Comparison of ENCODE assay signal across 21 cellular contexts in the genomic region with DNA sequence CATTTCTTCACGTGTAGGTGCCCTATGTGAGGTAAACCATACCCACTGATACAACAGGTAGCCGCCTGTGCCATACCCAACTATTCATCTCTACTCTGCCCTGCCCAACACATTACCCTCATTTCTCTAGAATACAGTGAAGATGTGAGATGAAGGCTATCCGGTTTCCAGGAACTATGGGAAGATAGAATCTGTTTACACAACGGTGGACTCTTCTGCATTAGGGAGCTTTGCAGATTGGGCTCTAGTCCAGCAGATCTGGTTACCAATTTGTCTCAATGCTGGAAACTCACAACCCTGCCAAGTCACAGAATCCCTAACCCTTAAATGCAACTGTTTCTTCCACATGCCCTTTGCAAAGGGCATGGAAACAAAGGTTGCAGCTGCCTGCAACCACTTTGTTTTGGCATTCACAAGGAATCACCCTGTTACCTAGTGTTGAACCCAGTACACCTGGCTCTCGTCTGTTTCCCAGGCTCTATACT. TPM values are rescaled to one million over a fixed set of nuclear protein-coding genes. Genes with fewer than 3 reads are reported as not detected.
A peak's percentile ranks its signal among the peaks of the same experiment; 100 is the strongest.
DNase-seq lines count a peak whose midpoint lies in the region; ATAC-seq, FAIRE-seq and TF ChIP-seq lines count a peak whose summit lies in the region.
"Had no signal": no experiment of that assay in that cellular context is flagged by ENCODE, and none has a peak within 500 bp of the region (broad histone marks: within the 10 kb centered on the region; RNA-seq: fewer than 3 reads in every experiment).

No MANE protein-coding gene starts in this region.

- TF ChIP-seq CTCF in K562 (IDR thresholded peaks at IDR 0.05 in 2 of 3, conservative IDR thresholded peaks at IDR 0.05 in 1 of 3; ENCODE audit: insufficient read depth in 2 of 3, low read depth in 1 of 3, low read length in 3 of 3) = no peak
- no peak for TF ChIP-seq CTCF in gastrocnemius medialis (IDR thresholded peaks at IDR 0.05 in 4 of 5, conservative IDR thresholded peaks at IDR 0.05 in 1 of 5)
- TF ChIP-seq CTCF in hepatocyte (IDR thresholded peaks at IDR 0.05; ENCODE audit: poor library complexity) = no peak

- H3K79me2 ChIP-seq in K562 (ENCODE audit: control insufficient read depth, insufficient read depth, low read length) (no peaks in the 10 kb centered on the region; the same call in 1 of the 3 replicates), hepatocyte (peaks cover 4% of the 10 kb centered on the region)

- H3K9me2 ChIP-seq in hepatocyte (replicated peaks; ENCODE audit: insufficient read depth) = no peaks in the 10 kb centered on the region

- peak overlapping the region; percentile 53 for H3K4me2 ChIP-seq in K562 (ENCODE audit: insufficient read depth, low read length)
- no peak overlapping the region for H3K4me2 ChIP-seq in hepatocyte

- H4K20me1 ChIP-seq in K562 (replicated peaks; ENCODE audit: control insufficient read depth, insufficient read depth, low read length) (no peaks in the 10 kb centered on the region), hepatocyte (ENCODE audit: insufficient read depth, poor library complexity, severe bottlenecking) (no peaks in the 10 kb centered on the region)

- H3K4me3 ChIP-seq in K562 = no peak overlapping the region
- H3K4me3 ChIP-seq in gastrocnemius medialis = peak overlapping the region in 1 of 4 donors; percentile 7
- no peak overlapping the region for H3K4me3 ChIP-seq in hepatocyte
- H3K4me3 ChIP-seq: GM12878, thyroid gland had no signal

- H3K9me3 ChIP-seq in K562 (replicated peaks; ENCODE audit: control insufficient read depth, insufficient read depth, low read depth, low read length) = no peaks in the 10 kb centered on the region
- H3K9me3 ChIP-seq in gastrocnemius medialis = no peaks in the 10 kb centered on the region
- no peaks in the 10 kb centered on the region for H3K9me3 ChIP-seq in hepatocyte (ENCODE audit: low read depth)
- H3K9me3 ChIP-seq: thyroid gland had no signal

- peak; percentile 66 for ATAC-seq in K562
- ATAC-seq in gastrocnemius medialis = no peak
- ATAC-seq in HG02610 (IDR thresholded peaks at IDR 0.05; ENCODE audit: unreplicated experiment) = no peak
- ATAC-seq in HG03135 (IDR thresholded peaks at IDR 0.05; ENCODE audit: unreplicated experiment) = no peak
- ATAC-seq: activated naive CD4-positive, alpha-beta T cell treated with anti-CD3 and anti-CD28 coated beads, Interleukin-2, amount 50 U/mL, for 72 hours; activated T-helper 17 cell treated with anti-CD3 and anti-CD28 coated beads, Interleukin-2, amount 50 U/mL, for 72 hours; GM12878 had no signal

- H3K27ac ChIP-seq in K562 (ENCODE audit: extremely low read depth, low read depth, low read length) (peak overlapping the region; percentile 43; the same call in 1 of the 3 replicates), gastrocnemius medialis (peak overlapping the region; percentile 51 to 71 (median 57)), hepatocyte (no peak overlapping the region)
- H3K27ac ChIP-seq: thyroid gland had no signal

- intact Hi-C loops in K562 (cut with micrococcal nuclease) (no loop called here), gastrocnemius medialis (cut with DNase I; ENCODE audit: low total_unique reads) (loop anchor here (5.0 to 10.0 kb wide), 2 partner anchors 67 to 420 kb away; partner anchors contain the start of gene NFXL1)

- no peaks in the 10 kb centered on the region for H3K27me3 ChIP-seq in K562 (ENCODE audit: control insufficient read depth in 2 of 2, insufficient read depth in 2 of 2, low read length in 2 of 2)
- H3K27me3 ChIP-seq in gastrocnemius medialis = no peaks in the 10 kb centered on the region
- no peaks in the 10 kb centered on the region for H3K27me3 ChIP-seq in hepatocyte
- H3K27me3 ChIP-seq: thyroid gland had no signal

- H3K36me3 ChIP-seq in K562 (ENCODE audit: control insufficient read depth, insufficient read depth, low read length) (no peaks in the 10 kb centered on the region), gastrocnemius medialis (no peaks in the 10 kb centered on the region), hepatocyte (replicated peaks; ENCODE audit: insufficient read depth, low read depth) (no peaks in the 10 kb centered on the region)
- H3K36me3 ChIP-seq: thyroid gland had no signal

- no peaks in the 10 kb centered on the region for H3K9me1 ChIP-seq in K562 (ENCODE audit: control insufficient read depth, insufficient read depth, low read length)

- WGBS in K562 (ENCODE audit: insufficient coverage, low coverage, missing lambda C conversion rate) = 6% methylated on average over 5 of the region's 5 CpGs
- WGBS in hepatocyte (ENCODE audit: low lambda C conversion rate, missing lambda C conversion rate) = 72% methylated on average over 5 of the region's 5 CpGs

- TF ChIP-seq POLR2A in K562 (conservative IDR thresholded peaks at IDR 0.05) = no peak
- no peak for TF ChIP-seq POLR2A in gastrocnemius medialis (IDR thresholded peaks at IDR 0.05)

- peak; percentile 61 for FAIRE-seq in K562 (lab: Jason Lieb, UNC)
- FAIRE-seq: GM12878 had no signal

- TF ChIP-seq RAD21 in K562 (CRISPR knock-in tag; conservative IDR thresholded peaks at IDR 0.05 in 1 of 2, IDR thresholded peaks at IDR 0.05 in 1 of 2) = 0 out of 4 replicates have a peak, but pooled peaks of 1 of the 2 experiments have one; percentile 13

- peak; percentile 49 for DNase-seq in LHCN-M2 (ENCODE audit: low read depth)
- peak; percentile 22 for DNase-seq in NCI-H2107 treated with DMSO at 0.1 percent for 48 hours (lab: John Stamatoyannopoulos, UW; ENCODE audit: unreplicated experiment)
- DNase-seq in K562 (ENCODE audit: extremely low read depth in 1 of 4, low spot score in 3 of 4) = peak in 2 of 4 experiments; percentile 26 to 61
- DNase-seq in gastrocnemius medialis = no peak
- no peak for DNase-seq in hepatocyte (ENCODE audit: low spot score)
- DNase-seq: activated CD8-positive, alpha-beta memory T cell treated with anti-CD3 and anti-CD28 coated beads, Interleukin-2, amount 50 U/mL, for 4 hours; aorta; dermis blood vessel endothelial cell; DND-41; naive B cell; NCI-H1417; NCI-H226; nucleus accumbens; stimulated activated CD4-positive, alpha-beta T cell treated with anti-CD3 and anti-CD28 coated beads, Interleukin-4, amount 100 ng/mL, for 24 hours; stimulated activated naive CD4-positive, alpha-beta T cell treated with Interleukin-2 at 50 U/mL for 16 hours; thyroid gland had no signal

- POLR2A ChIA-PET in K562 (lab: Yijun Ruan, JAX) = interaction anchor here (0.6 to 1.1 kb wide), 5 partner anchors 8 to 99 kb away, joined by 3 read pairs; no protein-coding TSS in a partner anchor

- H2AFZ ChIP-seq in K562 (ENCODE audit: low read depth, low read length) (peak overlapping the region; percentile 83), hepatocyte (no peak overlapping the region)

- peak; percentile 83 for TF ChIP-seq EP300 in K562 (IDR thresholded peaks at IDR 0.05; ENCODE audit: low read length)

- H3K9ac ChIP-seq in K562 (ENCODE audit: insufficient read depth in 1 of 2, low read depth in 2 of 2, low read length in 2 of 2) = peak overlapping the region in 1 of 2 experiments; percentile 3; a peak in 1 of 4 replicates

- no TSS peak for BruUV-seq in K562 (replicated peaks; lab: Mats Ljungman, UMichigan)

- in situ Hi-C loops in K562 (cut with MboI) (no loop called here), gastrocnemius medialis (cut with MboI; ENCODE audit: low sequenced_read_pairs in 4 of 4) (loop anchor here in 3 of 4 donors (25.0 kb wide), 2 partner anchors 452 to 502 kb away; partner anchors contain the start of genes FRYL (in 2 of the 3) and OCIAD1 (in 1 of the 3))

- CTCF ChIA-PET in K562 (lab: Yijun Ruan, JAX; ENCODE audit: low intra/inter-chr PET ratio) = no interaction called here

- H3K4me1 ChIP-seq in K562 (replicated peaks in 1 of 2; ENCODE audit: control insufficient read depth in 2 of 2, insufficient read depth in 2 of 2, low read length in 2 of 2) = peaks cover 3 to 54% of the 10 kb centered on the region in 2 experiments; a peak in 3 of 5 replicates
- H3K4me1 ChIP-seq in gastrocnemius medialis = peaks cover 35 to 50% of the 10 kb centered on the region in 2 donors
- H3K4me1 ChIP-seq in hepatocyte (ENCODE audit: insufficient read depth) = peaks cover 19% of the 10 kb centered on the region

TF ChIP-seq in K562, 482 proteins besides CTCF, POLR2A, EP300 and RAD21 (continues in another document):
- TF ChIP-seq RNF2 (IDR thresholded peaks at IDR 0.05) (peak; percentile 21; the same call in 1 of the 2 replicates), SETDB1 (IDR thresholded peaks at IDR 0.05; ENCODE audit: low read length) (no peak), NFIC (IDR thresholded peaks at IDR 0.05) (peak; percentile 82), ATF7 (IDR thresholded peaks at IDR 0.05) (0 out of 2 replicates have a peak, but pooled peaks have one; percentile 16), ZZZ3 (IDR thresholded peaks at IDR 0.05) (no peak), STAT5A (IDR thresholded peaks at IDR 0.05; ENCODE audit: borderline replicate concordance, low read length) (peak; percentile 63), JUND (IDR thresholded peaks at IDR 0.05; ENCODE audit: borderline replicate concordance, low read depth, low read length) (peak; percentile 32; the same call in 1 of the 2 replicates), JUND (tag; IDR thresholded peaks at IDR 0.05; ENCODE audit: borderline replicate concordance, low read depth, low read length) (peak; percentile 56; the same call in 1 of the 3 replicates), SMARCE1 (IDR thresholded peaks at IDR 0.05) (peak; percentile 42; the same call in 1 of the 2 replicates)

RNA-seq across cellular contexts. Expression of gene SLAIN2, which starts 6.4 kb away (rescaled TPM):
- 25.8 and 80.9 TPM in 2 replicates for total RNA-seq in LHCN-M2 (2014; rRNA removed)
- polyA plus RNA-seq in LHCN-M2 (2012) = 30.7 TPM
- 23.3 and 34.3 TPM in 2 replicates for total RNA-seq in K562 (2011; cell fraction: chromatin; rRNA removed; ENCODE audit: low replicate concordance)
- 8.2 and 9.6 TPM in 2 replicates for total RNA-seq in K562 (2011; cell fraction: nucleolus; rRNA removed)
- 16.6 and 27.1 TPM in 2 replicates for total RNA-seq in K562 (2011; cell fraction: nucleoplasm; rRNA removed)
- 8.4 and 11.5 TPM in 2 replicates for total RNA-seq in K562 (2014; rRNA removed)
- total RNA-seq in K562 (2014; rRNA removed; fragmentation: Illumina TruSeq; extraction: Trizol) = 35.0 and 36.6 TPM in 2 replicates
- total RNA-seq in K562 (2015; rRNA removed; fragmentation: Illumina TruSeq; extraction: Trizol) = 46.9 and 56.8 TPM in 2 replicates
- total RNA-seq in K562 (2021) = 42.8 and 43.0 TPM in 2 replicates
- 25.5 and 41.8 TPM in 2 replicates for polyA plus RNA-seq in K562 (2011; rRNA removed)
- polyA plus RNA-seq in K562 (2011; cell fraction: cytosol; rRNA removed) = 19.2 and 27.7 TPM in 2 replicates
- 23.9 and 24.2 TPM in 2 replicates for polyA plus RNA-seq in K562 (2011; cell fraction: nucleus; rRNA removed)
- polyA plus RNA-seq in K562 (2012) = 42.5 and 45.8 TPM in 2 replicates
- polyA plus RNA-seq in K562 (2014; fragmentation: Illumina TruSeq; extraction: Trizol) = 86.2 and 116 TPM in 2 replicates
- 1 to 10 TPM; 3.5 to 6.2 TPM for polyA plus RNA-seq in K562 (2014; fragmentation: Nextera tagmentation; extraction: Ambion mirVana)
- 11.7 and 20.2 TPM in 2 replicates for polyA plus RNA-seq in K562 (2014; rRNA removed)
- 22.8 and 26.4 TPM in 2 replicates for polyA minus RNA-seq in K562 (2011; rRNA and poly(A)+ RNA removed)
- polyA minus RNA-seq in K562 (2011; cell fraction: cytosol; rRNA and poly(A)+ RNA removed) = 21.3 and 21.8 TPM in 2 replicates
- 12.5 and 32.0 TPM in 2 replicates for polyA minus RNA-seq in K562 (2011; cell fraction: nucleus; rRNA and poly(A)+ RNA removed)
- 100 to 1,000 TPM in 3 of 4 donors, 10 to 100 TPM in 1; 64.3 to 211 (median 138) TPM for total RNA-seq in gastrocnemius medialis
- 67.6 and 101 TPM in 2 replicates for total RNA-seq in hepatocyte
- polyA plus RNA-seq in hepatocyte = 30.9 and 40.1 TPM in 2 replicates

Comparison
In these comparisons a context has a peak if more than half of its experiments do, and no peak if none do; other contexts are left out.
1. DNase-seq: peak in LHCN-M2 (single experiment) and NCI-H2107 treated with DMSO at 0.1 percent for 48 hours (single experiment); none in gastrocnemius medialis (0 of 2) and hepatocyte (single experiment).